Comparison of ENCODE assay signal across 12 cellular contexts in the genomic region with DNA sequence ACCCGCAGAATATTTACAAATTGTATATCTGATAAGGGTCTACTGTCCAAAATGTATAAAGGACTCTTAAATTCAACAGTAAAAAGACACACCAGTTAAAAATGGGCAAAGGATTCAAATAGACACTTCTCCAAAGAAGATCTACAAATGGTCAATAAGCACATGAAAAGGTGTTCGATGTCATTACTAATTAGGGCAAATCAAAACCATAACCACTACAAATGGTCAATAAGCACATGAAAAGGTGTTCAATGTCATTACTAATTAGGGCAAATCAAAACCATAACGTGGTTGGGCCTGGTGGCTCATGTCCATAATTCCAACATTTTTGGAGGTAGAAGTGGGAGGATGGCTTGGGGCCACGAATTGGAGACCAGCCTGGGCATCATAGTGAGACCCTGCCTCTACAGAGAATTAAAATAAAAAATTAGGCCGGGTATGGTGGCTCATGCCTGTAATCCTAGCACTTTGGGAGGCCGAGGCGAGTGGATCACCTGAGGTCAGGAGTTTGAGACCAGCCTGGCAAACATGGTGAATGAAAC. TPM values are rescaled to one million over a fixed set of nuclear protein-coding genes. Genes with fewer than 3 reads are reported as not detected.
DNase-seq lines count a peak whose midpoint lies in the region; ATAC-seq and TF ChIP-seq lines count a peak whose summit lies in the region.
"Had no signal": no experiment of that assay in that cellular context is flagged by ENCODE, and none has a peak within 500 bp of the region (broad histone marks: within the 10 kb centered on the region; RNA-seq: fewer than 3 reads in every experiment).

No MANE protein-coding gene starts in this region.

- TF ChIP-seq CTCF in right atrium auricular region (IDR thresholded peaks at IDR 0.05) (no peak), osteoblast (IDR thresholded peaks at IDR 0.05; ENCODE audit: extremely low read depth, low read depth, low read length) (no peak), vagina (IDR thresholded peaks at IDR 0.05) (no peak)

- H3K4me1 ChIP-seq in right atrium auricular region (peaks cover 0 to 94% of the 10 kb centered on the region in 2 donors), osteoblast (ENCODE audit: insufficient read depth, low read length) (peaks cover 70% of the 10 kb centered on the region), vagina (peaks cover 85% of the 10 kb centered on the region)

- H3K9me3 Mint-ChIP-seq in dendritic cell treated with granulocyte-macrophage colony-stimulating factor and Interleukin-4, amounts not matched to agents 40 ng/mL and 50 ng/mL, for 4 days = no peaks in the 10 kb centered on the region
- no peaks in the 10 kb centered on the region for H3K9me3 Mint-ChIP-seq in activated T-cell treated with anti-CD3 and anti-CD28 coated beads, Interleukin-2, amount 50 U/mL, for 4 hours
- H3K9me3 Mint-ChIP-seq: activated CD4-positive, alpha-beta T cell treated with anti-CD3 and anti-CD28 coated beads, Interleukin-2, amount 10 ng/mL, durations not matched to agents 7 days and 5 days had no signal

- H3K9me3 ChIP-seq in right atrium auricular region (no peaks in the 10 kb centered on the region), osteoblast (ENCODE audit: low read depth, low read length) (no peaks in the 10 kb centered on the region), vagina (no peaks in the 10 kb centered on the region)

- H3K27me3 ChIP-seq in right atrium auricular region = no peaks in the 10 kb centered on the region
- H3K27me3 ChIP-seq in osteoblast (ENCODE audit: insufficient read depth, low read length) = no peaks in the 10 kb centered on the region
- no peaks in the 10 kb centered on the region for H3K27me3 ChIP-seq in vagina

- no peak overlapping the region for H3K4me3 ChIP-seq in right atrium auricular region
- no peak overlapping the region for H3K4me3 ChIP-seq in osteoblast (ENCODE audit: insufficient read depth, low read length)
- H3K4me3 ChIP-seq in vagina = no peak overlapping the region

- DNase-seq in right atrium auricular region (ENCODE audit: low spot score) (no peak), cardiac septum (ENCODE audit: low spot score) (no peak), osteoblast (ENCODE audit: insufficient read length, low spot score, missing footprints) (peak; percentile 14), vagina (ENCODE audit: extremely low spot score in 2 of 2) (no peak), head of caudate nucleus (no peak)
- DNase-seq in activated T-cell treated with anti-CD3 and anti-CD28 coated beads, Interleukin-2, amount 50 U/mL, for 4 hours = no peak
- DNase-seq in activated T-cell treated with anti-CD3 and anti-CD28 coated beads, Interleukin-2, amount 50 U/mL, for 48 hours = no peak
- DNase-seq: activated CD4-positive, alpha-beta T cell treated with anti-CD3 and anti-CD28 coated beads, Interleukin-2, amount 10 ng/mL, durations not matched to agents 7 days and 5 days; activated gamma-delta T cell treated with Interleukin-2 at 50 U/mL for 16 hours had no signal

- H3K27ac ChIP-seq in right atrium auricular region (peak overlapping the region; percentile 90 to 93), osteoblast (ENCODE audit: low read depth, low read length) (peak overlapping the region; percentile 7), vagina (peak overlapping the region; percentile 98)

- peak overlapping the region; percentile 86 for H3K27ac Mint-ChIP-seq in dendritic cell treated with granulocyte-macrophage colony-stimulating factor and Interleukin-4, amounts not matched to agents 40 ng/mL and 50 ng/mL, for 4 days
- H3K27ac Mint-ChIP-seq: activated CD4-positive, alpha-beta T cell treated with anti-CD3 and anti-CD28 coated beads, Interleukin-2, amount 10 ng/mL, durations not matched to agents 7 days and 5 days had no signal

- no peak overlapping the region for H3K4me2 ChIP-seq in osteoblast (ENCODE audit: insufficient read depth, low read length)

- H4K20me1 ChIP-seq in osteoblast (ENCODE audit: insufficient read depth, low read length) = peaks cover 9% of the 10 kb centered on the region

- no peak overlapping the region for H2AFZ ChIP-seq in osteoblast (ENCODE audit: low read length)

- ATAC-seq in activated T-cell treated with anti-CD3 and anti-CD28 coated beads, Interleukin-2, amount 50 U/mL, for 4 hours = no peak
- ATAC-seq: sciatic nerve had no signal

- H3K27me3 Mint-ChIP-seq in dendritic cell treated with granulocyte-macrophage colony-stimulating factor and Interleukin-4, amounts not matched to agents 40 ng/mL and 50 ng/mL, for 4 days = no peaks in the 10 kb centered on the region
- H3K27me3 Mint-ChIP-seq in activated T-cell treated with anti-CD3 and anti-CD28 coated beads, Interleukin-2, amount 50 U/mL, for 4 hours (ENCODE audit: low read depth) = no peaks in the 10 kb centered on the region
- H3K27me3 Mint-ChIP-seq: activated CD4-positive, alpha-beta T cell treated with anti-CD3 and anti-CD28 coated beads, Interleukin-2, amount 10 ng/mL, durations not matched to agents 7 days and 5 days had no signal

- no peak overlapping the region for H3K4me3 Mint-ChIP-seq in dendritic cell treated with granulocyte-macrophage colony-stimulating factor and Interleukin-4, amounts not matched to agents 40 ng/mL and 50 ng/mL, for 4 days
- no peak overlapping the region for H3K4me3 Mint-ChIP-seq in activated T-cell treated with anti-CD3 and anti-CD28 coated beads, Interleukin-2, amount 50 U/mL, for 4 hours
- H3K4me3 Mint-ChIP-seq: activated CD4-positive, alpha-beta T cell treated with anti-CD3 and anti-CD28 coated beads, Interleukin-2, amount 10 ng/mL, durations not matched to agents 7 days and 5 days had no signal

- H3K36me3 Mint-ChIP-seq in dendritic cell treated with granulocyte-macrophage colony-stimulating factor and Interleukin-4, amounts not matched to agents 40 ng/mL and 50 ng/mL, for 4 days (ENCODE audit: low read depth) = peaks cover 13% of the 10 kb centered on the region
- peaks cover 10% of the 10 kb centered on the region for H3K36me3 Mint-ChIP-seq in activated T-cell treated with anti-CD3 and anti-CD28 coated beads, Interleukin-2, amount 50 U/mL, for 4 hours (ENCODE audit: insufficient read depth)

- intact Hi-C loops in cardiac septum (cut with DNase I) (no loop called here), vagina (cut with DNase I) (no loop called here), head of caudate nucleus (cut with DNase I) (no loop called here)
- intact Hi-C loops in dendritic cell treated with granulocyte-macrophage colony-stimulating factor and Interleukin-4, amounts not matched to agents 40 ng/mL and 50 ng/mL, for 4 days (cut with micrococcal nuclease) = no loop called here

- peaks cover 95% of the 10 kb centered on the region for H3K4me1 Mint-ChIP-seq in dendritic cell treated with granulocyte-macrophage colony-stimulating factor and Interleukin-4, amounts not matched to agents 40 ng/mL and 50 ng/mL, for 4 days (ENCODE audit: low read depth)
- peaks cover 78% of the 10 kb centered on the region for H3K4me1 Mint-ChIP-seq in activated T-cell treated with anti-CD3 and anti-CD28 coated beads, Interleukin-2, amount 50 U/mL, for 4 hours (ENCODE audit: low read depth)

- no peak for TF ChIP-seq POLR2A in vagina (IDR thresholded peaks at IDR 0.05)

- H3K36me3 ChIP-seq in right atrium auricular region (peaks cover 15% of the 10 kb centered on the region), osteoblast (ENCODE audit: insufficient read depth, low read length) (peaks cover 15% of the 10 kb centered on the region), vagina (no peaks in the 10 kb centered on the region)

- peaks cover 88% of the 10 kb centered on the region for H3K79me2 ChIP-seq in osteoblast (ENCODE audit: insufficient read depth, low read length)

RNA-seq across cellular contexts. Expression of gene ACTN4, which starts 40.5 kb away (rescaled TPM):
- total RNA-seq in right atrium auricular region (100 to 1,000 TPM; 115 to 180 TPM), cardiac septum (190 TPM), osteoblast (204 and 229 TPM in 2 replicates), vagina (513 TPM)
- total RNA-seq in activated T-cell treated with anti-CD3 and anti-CD28 coated beads, Interleukin-2, amount 50 U/mL, for 4 hours = 100 to 1,000 TPM; 215 to 233 (median 230) TPM

RNA-seq across cellular contexts. Expression of gene CAPN12, which starts 56.4 kb away (rescaled TPM):
- total RNA-seq in right atrium auricular region (under 1 TPM; 0.74 to 0.90 TPM), cardiac septum (1.7 TPM), osteoblast (not detected in 2 replicates), vagina (9.6 TPM)
- total RNA-seq in activated T-cell treated with anti-CD3 and anti-CD28 coated beads, Interleukin-2, amount 50 U/mL, for 4 hours = 1 to 10 TPM in 2 of 3 donors, under 1 TPM in 1; 0.99 to 1.1 (median 1.0) TPM
- total RNA-seq: endothelial cell of umbilical vein had no signal

Comparison
In these comparisons a context has a peak if more than half of its experiments do, and no peak if none do; other contexts are left out.
1. H3K27ac ChIP-seq: peak in every context shown above with its lines; median percentile 98 in vagina; 92 in right atrium auricular region; 7 in osteoblast.